In genomic region chr3:184250167-184250828, GRCh38 we compare ENCODE assay signal across 8 cellular contexts. TPM values are rescaled to one million over a fixed set of nuclear protein-coding genes. Genes with fewer than 3 reads are reported as not detected.
DNase-seq lines count a peak whose midpoint lies in the region; ATAC-seq and TF ChIP-seq lines count a peak whose summit lies in the region.

No MANE protein-coding gene starts in this region.

- H3K27ac Mint-ChIP-seq in activated naive CD4-positive, alpha-beta T cell treated with anti-CD3 and anti-CD28 coated beads, Interleukin-2, amount 50 U/mL, for 24 hours = peak overlapping the region; percentile 100

- H3K4me1 ChIP-seq in parathyroid adenoma = no peaks in the 10 kb centered on the region
- H3K4me1 ChIP-seq in tibial nerve = peaks cover 0 to 26% (median 6%) of the 10 kb centered on the region in 4 donors

- no peak for TF ChIP-seq POLR2A in tibial nerve (IDR thresholded peaks at IDR 0.05)

- no peaks in the 10 kb centered on the region for H3K27me3 Mint-ChIP-seq in activated naive CD4-positive, alpha-beta T cell treated with anti-CD3 and anti-CD28 coated beads, Interleukin-2, amount 50 U/mL, for 24 hours

- 12 to 18% methylated on average over 15 to 20 of the region's 20 CpGs for WGBS in tibial nerve, 2 donors

- H3K9me3 ChIP-seq in parathyroid adenoma (ENCODE audit: control insufficient read depth, low read length) (no peaks in the 10 kb centered on the region), tibial nerve (no peaks in the 10 kb centered on the region)

- H3K36me3 Mint-ChIP-seq in activated naive CD4-positive, alpha-beta T cell treated with anti-CD3 and anti-CD28 coated beads, Interleukin-2, amount 50 U/mL, for 24 hours = no peaks in the 10 kb centered on the region

- H3K4me2 ChIP-seq in parathyroid adenoma (ENCODE audit: low read length) = peak overlapping the region; percentile 90

- H3K27ac ChIP-seq in parathyroid adenoma (peak overlapping the region; percentile 82), tibial nerve (peak overlapping the region in 3 of 4 donors; percentile 30 to 86 (median 84))

- no peaks in the 10 kb centered on the region for H3K79me2 ChIP-seq in parathyroid adenoma

- H3K27me3 ChIP-seq in parathyroid adenoma (ENCODE audit: control insufficient read depth, insufficient read depth, low read length) (no peaks in the 10 kb centered on the region), tibial nerve (no peaks in the 10 kb centered on the region)

- TF ChIP-seq CTCF in parathyroid adenoma (IDR thresholded peaks at IDR 0.05) (peak; percentile 97), tibial nerve (IDR thresholded peaks at IDR 0.05) (peak; percentile 64 to 92 (median 89))

- peak; percentile 59 for ATAC-seq in HG02571 (IDR thresholded peaks at IDR 0.05; ENCODE audit: unreplicated experiment)
- peak; percentile 87 for ATAC-seq in Right ventricle myocardium superior (ENCODE audit: poor library complexity)

- no peak for TF ChIP-seq EP300 in tibial nerve (IDR thresholded peaks at IDR 0.05)

- H3K36me3 ChIP-seq in parathyroid adenoma (ENCODE audit: control insufficient read depth, insufficient read depth, low read length) = no peaks in the 10 kb centered on the region
- H3K36me3 ChIP-seq in tibial nerve = peaks cover 0 to 8% (median 0%) of the 10 kb centered on the region in 3 donors

- peaks cover 15% of the 10 kb centered on the region for H3K4me1 Mint-ChIP-seq in activated naive CD4-positive, alpha-beta T cell treated with anti-CD3 and anti-CD28 coated beads, Interleukin-2, amount 50 U/mL, for 24 hours

- H3K9ac ChIP-seq in parathyroid adenoma = no peak overlapping the region

- in situ Hi-C loops in SK-MEL-5 (cut with HindIII; ENCODE audit: low pct_unique_long_range_greater_than_20kb, low sequenced_read_pairs) = no loop called here

- peak; percentile 75 for DNase-seq in GM04504 (ENCODE audit: low read depth)
- peak; percentile 91 for DNase-seq in MV-4-11 (lab: John Stamatoyannopoulos, UW)
- DNase-seq in SK-MEL-5 (ENCODE audit: low read depth, low spot score) = peak; percentile 94
- peak; percentile 90 for DNase-seq in Right ventricle myocardium superior
- DNase-seq in tibial nerve (ENCODE audit: low spot score in 2 of 2) = peak; percentile 83 to 93

- H2AFZ ChIP-seq in parathyroid adenoma = peak overlapping the region; percentile 88

- H3K9me3 Mint-ChIP-seq in activated naive CD4-positive, alpha-beta T cell treated with anti-CD3 and anti-CD28 coated beads, Interleukin-2, amount 50 U/mL, for 24 hours = no peaks in the 10 kb centered on the region

- H3K4me3 ChIP-seq in parathyroid adenoma (ENCODE audit: low read depth, low read length) (peak overlapping the region; percentile 71), tibial nerve (peak overlapping the region; percentile 64 to 76 (median 74))

- intact Hi-C loops in Right ventricle myocardium superior (cut with DNase I) = no loop called here

- peak overlapping the region; percentile 97 for H3K4me3 Mint-ChIP-seq in activated naive CD4-positive, alpha-beta T cell treated with anti-CD3 and anti-CD28 coated beads, Interleukin-2, amount 50 U/mL, for 24 hours

RNA-seq across cellular contexts. Expression of gene EEF1AKMT4, which starts 0.8 kb away (rescaled TPM):
- 16.0 and 16.5 TPM in 2 replicates for total RNA-seq in SK-MEL-5 (2014; rRNA removed; shearing (Covaris generic))
- 14.0 and 18.5 TPM in 2 replicates for polyA plus RNA-seq in SK-MEL-5 (2015; cell fraction: cytosol; rRNA removed)
- 3.4 and 4.0 TPM in 2 replicates for polyA plus RNA-seq in SK-MEL-5 (2015; cell fraction: nucleus; rRNA removed)
- total RNA-seq in Right ventricle myocardium superior (1.6 TPM), tibial nerve (1 to 10 TPM in 3 of 4 donors, under 1 TPM in 1; 0.98 to 4.8 (median 2.5) TPM)

RNA-seq across cellular contexts. Expression of gene ALG3, which starts 1.5 kb away (rescaled TPM):
- 96.6 and 100 TPM in 2 replicates for total RNA-seq in SK-MEL-5 (2014; rRNA removed; shearing (Covaris generic))
- 242 and 254 TPM in 2 replicates for polyA plus RNA-seq in SK-MEL-5 (2015; cell fraction: cytosol; rRNA removed)
- 322 and 374 TPM in 2 replicates for polyA plus RNA-seq in SK-MEL-5 (2015; cell fraction: nucleus; rRNA removed)
- 14.9 TPM for total RNA-seq in Right ventricle myocardium superior
- 10 to 100 TPM; 38.9 to 79.5 (median 58.7) TPM for total RNA-seq in tibial nerve

RNA-seq across cellular contexts. Expression of gene CAMK2N2, which starts 11.1 kb away (rescaled TPM):
- 0.35 and 0.77 TPM in 2 replicates for total RNA-seq in SK-MEL-5 (2014; rRNA removed; shearing (Covaris generic))
- polyA plus RNA-seq in SK-MEL-5 (2015; cell fraction: cytosol; rRNA removed) = 0.52 and 1.00 TPM in 2 replicates
- polyA plus RNA-seq in SK-MEL-5 (2015; cell fraction: nucleus; rRNA removed) = 0.19 and 0.22 TPM in 2 replicates
- total RNA-seq in Right ventricle myocardium superior = not detected
- not detected for total RNA-seq in tibial nerve

RNA-seq across cellular contexts. Expression of gene VWA5B2, which starts 20.9 kb away (rescaled TPM):
- total RNA-seq in SK-MEL-5 (2014; rRNA removed; shearing (Covaris generic)) = not detected in 2 replicates
- 0.20 TPM in 1 of 2 replicates, not detected in the other for polyA plus RNA-seq in SK-MEL-5 (2015; cell fraction: cytosol; rRNA removed)
- polyA plus RNA-seq in SK-MEL-5 (2015; cell fraction: nucleus; rRNA removed) = 2.0 TPM in 1 of 2 replicates, not detected in the other
- total RNA-seq in Right ventricle myocardium superior (not detected), tibial nerve (1 to 10 TPM in 1 of 4 donors, under 1 TPM in 2, not detected in 1; 0.21 to 1.8 (median 0.22) TPM)

RNA-seq across cellular contexts. Expression of gene ECE2, which starts 25.5 kb away (rescaled TPM):
- not detected in 2 replicates for total RNA-seq in SK-MEL-5 (2014; rRNA removed; shearing (Covaris generic))
- polyA plus RNA-seq in SK-MEL-5 (2015; cell fraction: cytosol; rRNA removed) = not detected in 2 replicates
- not detected in 2 replicates for polyA plus RNA-seq in SK-MEL-5 (2015; cell fraction: nucleus; rRNA removed)
- not detected for total RNA-seq in Right ventricle myocardium superior
- total RNA-seq in tibial nerve = not detected

Comparison
In these comparisons a context has a peak if more than half of its experiments do, and no peak if none do; other contexts are left out.
1. Peak in every context shown above with its lines: DNase-seq, ATAC-seq, H3K4me3 ChIP-seq and H3K27ac ChIP-seq.